Comparison of ENCODE assay signal across 1 cellular context in the genomic region with DNA sequence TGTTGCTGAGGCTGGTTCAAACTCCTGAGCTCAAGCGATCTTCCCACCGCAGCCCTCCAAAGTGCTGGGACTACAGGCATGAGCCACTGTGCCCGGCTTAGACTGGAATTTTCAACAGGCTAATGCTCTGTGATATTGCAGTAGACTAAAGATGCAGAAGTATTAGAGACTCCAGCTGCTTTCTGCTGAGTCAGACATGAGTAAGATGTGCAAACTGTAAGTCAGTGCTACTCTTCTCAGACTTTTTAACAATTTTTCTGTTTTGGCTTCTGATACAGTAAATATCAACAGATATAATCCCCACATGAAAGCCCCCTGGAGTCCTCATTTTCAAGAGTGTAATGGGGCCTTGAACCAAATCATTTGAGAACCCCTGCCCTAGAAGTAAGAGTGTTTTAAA.
TF ChIP-seq lines count a peak whose summit lies in the region.

No MANE protein-coding gene starts in this region.

TF ChIP-seq in SK-N-SH, 30 proteins besides CTCF, POLR2A, EP300 and RAD21 (continued from another document):
- TF ChIP-seq FOSL2 (IDR thresholded peaks at IDR 0.05; ENCODE audit: borderline replicate concordance, low read depth) (peak; percentile 59), JUND (IDR thresholded peaks at IDR 0.05) (0 out of 2 replicates have a peak, but pooled peaks have one; percentile 9), EZH2phosphoT487 (IDR thresholded peaks at IDR 0.05; ENCODE audit: borderline replicate concordance, low read depth) (no peak), FOXM1 (IDR thresholded peaks at IDR 0.05; ENCODE audit: low read depth) (no peak), GABPA (IDR thresholded peaks at IDR 0.05; ENCODE audit: low read depth) (no peak), TCF12 (IDR thresholded peaks at IDR 0.05) (0 out of 2 replicates have a peak, but pooled peaks have one; percentile 9), RFX5 (IDR thresholded peaks at IDR 0.05; ENCODE audit: low read length) (no peak)
- TF ChIP-seq, protein P1, sequence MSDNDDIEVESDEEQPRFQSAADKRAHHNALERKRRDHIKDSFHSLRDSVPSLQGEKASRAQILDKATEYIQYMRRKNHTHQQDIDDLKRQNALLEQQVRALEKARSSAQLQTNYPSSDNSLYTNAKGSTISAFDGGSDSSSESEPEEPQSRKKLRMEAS (IDR thresholded peaks at IDR 0.05; ENCODE audit: low read depth) = no peak
